32 cellular contexts compared by ENCODE assay signal in genomic region chr12:1794440-1795090, GRCh38. TPM values are rescaled to one million over a fixed set of nuclear protein-coding genes. Genes with fewer than 3 reads are reported as not detected.
DNase-seq lines count a peak whose midpoint lies in the region; ATAC-seq and TF ChIP-seq lines count a peak whose summit lies in the region.
"Had no signal": no experiment of that assay in that cellular context is flagged by ENCODE, and none has a peak within 500 bp of the region (broad histone marks: within the 10 kb centered on the region; RNA-seq: fewer than 3 reads in every experiment).

No MANE protein-coding gene starts in this region.

- H4K20me1 ChIP-seq in GM23338 (replicated peaks; ENCODE audit: insufficient read depth) = no peaks in the 10 kb centered on the region

- WGBS in spleen, 5 donors = 86 to 94% (median 89%) methylated on average over 15 of the region's 15 CpGs

- CTCF ChIA-PET in activated CD8-positive, alpha-beta memory T cell treated with anti-CD3 and anti-CD28 coated beads, Interleukin-2, amount 10 ng/mL, durations not matched to agents 7 days and 5 days (lab: Charles Lee) = interaction anchor here (0.7 to 8.2 kb wide), 8 partner anchors 17 to 242 kb away, joined by 3 to 162 read pairs (median 8); no protein-coding TSS in a partner anchor

- H3K4me1 ChIP-seq in GM23338 (ENCODE audit: insufficient read depth) (peaks cover 11% of the 10 kb centered on the region; the same call in 1 of the 2 replicates), spleen (peaks cover 10 to 57% (median 29%) of the 10 kb centered on the region in 6 donors)

- TF ChIP-seq CTCF in GM23338 (conservative IDR thresholded peaks at IDR 0.05; ENCODE audit: low read depth in 2 of 2) (no peak), spleen (IDR thresholded peaks at IDR 0.05 in 8 of 11, conservative IDR thresholded peaks at IDR 0.05 in 3 of 11) (no peak)

- H3K4me3 ChIP-seq in GM23338 (no peak overlapping the region), spleen (no peak overlapping the region)
- H3K4me3 ChIP-seq: ascending aorta, SJSA1, tibial nerve had no signal

- no peaks in the 10 kb centered on the region for H3F3A ChIP-seq in GM23338 (replicated peaks; ENCODE audit: low read depth)

- no peaks in the 10 kb centered on the region for H3K36me3 ChIP-seq in GM23338 (ENCODE audit: insufficient read depth)
- H3K36me3 ChIP-seq in spleen = no peaks in the 10 kb centered on the region
- H3K36me3 ChIP-seq: ascending aorta, BE2C, SJSA1, tibial nerve had no signal

- no peak overlapping the region for H3K27ac Mint-ChIP-seq in activated CD8-positive, alpha-beta memory T cell treated with anti-CD3 and anti-CD28 coated beads, Interleukin-2, amount 10 ng/mL, durations not matched to agents 7 days and 5 days
- H3K27ac Mint-ChIP-seq in GM23338 = no peak overlapping the region
- H3K27ac Mint-ChIP-seq: activated naive CD4-positive, alpha-beta T cell treated with anti-CD3 and anti-CD28 coated beads, Interleukin-2, amount 50 U/mL, for 24 hours; activated T-cell treated with anti-CD3 and anti-CD28 coated beads, Interleukin-2, amount 50 U/mL, for 72 hours; HFFc6; stimulated activated naive CD8-positive, alpha-beta T cell treated with anti-CD3 and anti-CD28 coated beads, Interleukin-15, amount 100 ng/mL, for 72 hours had no signal

- peak; percentile 46 for DNase-seq in activated CD8-positive, alpha-beta memory T cell treated with anti-CD3 and anti-CD28 coated beads, Interleukin-2, amount 50 U/mL, for 48 hours
- DNase-seq in activated CD8-positive, alpha-beta memory T cell treated with anti-CD3 and anti-CD28 coated beads, Interleukin-2, amount 10 ng/mL, durations not matched to agents 7 days and 5 days = no peak
- no peak for DNase-seq in GM23338 (ENCODE audit: low spot score)
- peak; percentile 54 for DNase-seq in islet precursor cell
- DNase-seq in spleen = peak; percentile 69
- no peak for DNase-seq in NCI-H526 treated with DMSO at 0.1 percent for 48 hours (lab: John Stamatoyannopoulos, UW)
- no peak for DNase-seq in NOMO-1 treated with DMSO at 0.1 percent for 48 hours (lab: John Stamatoyannopoulos, UW; ENCODE audit: unreplicated experiment)
- DNase-seq: activated CD4-positive, alpha-beta T cell treated with anti-CD3 and anti-CD28 coated beads for 48 hours; activated T-cell treated with anti-CD3 and anti-CD28 coated beads, Interleukin-2, amount 50 U/mL, for 72 hours; BE2C; central memory CD4-positive, alpha-beta T cell; COR-L47; DMS79 treated with DMSO at 0.1 percent for 48 hours; HFFc6; naive B cell; NCI-H1436 treated with DMSO at 0.1 percent for 48 hours; NCI-H510A treated with DMSO at 0.1 percent for 48 hours; NK-92 treated with Interleukin-12 subunit alpha and Interleukin-12 subunit beta, amount 100 ng/mL, for 24 hours; stimulated activated naive CD8-positive, alpha-beta T cell treated with anti-CD3 and anti-CD28 coated beads, Interleukin-15, amount 100 ng/mL, for 72 hours; T-helper 17 cell had no signal

- no peaks in the 10 kb centered on the region for H3K9me2 ChIP-seq in GM23338 (ENCODE audit: insufficient read depth)

- peaks cover 27% of the 10 kb centered on the region for H3K4me1 Mint-ChIP-seq in activated CD8-positive, alpha-beta memory T cell treated with anti-CD3 and anti-CD28 coated beads, Interleukin-2, amount 10 ng/mL, durations not matched to agents 7 days and 5 days
- peaks cover 42% of the 10 kb centered on the region for H3K4me1 Mint-ChIP-seq in GM23338

- no peaks in the 10 kb centered on the region for H3K9me3 ChIP-seq in spleen
- H3K9me3 ChIP-seq: ascending aorta, BE2C, SJSA1, tibial nerve had no signal

- H3K9me3 Mint-ChIP-seq in activated CD8-positive, alpha-beta memory T cell treated with anti-CD3 and anti-CD28 coated beads, Interleukin-2, amount 10 ng/mL, durations not matched to agents 7 days and 5 days (ENCODE audit: low read depth) = no peaks in the 10 kb centered on the region
- no peaks in the 10 kb centered on the region; the same call in 2 of the 3 replicates for H3K9me3 Mint-ChIP-seq in GM23338
- H3K9me3 Mint-ChIP-seq: activated naive CD4-positive, alpha-beta T cell treated with anti-CD3 and anti-CD28 coated beads, Interleukin-2, amount 50 U/mL, for 24 hours; activated T-cell treated with anti-CD3 and anti-CD28 coated beads, Interleukin-2, amount 50 U/mL, for 72 hours; HFFc6; naive B cell; stimulated activated naive CD8-positive, alpha-beta T cell treated with anti-CD3 and anti-CD28 coated beads, Interleukin-15, amount 100 ng/mL, for 72 hours had no signal

- H2AFZ ChIP-seq in GM23338 = no peak overlapping the region
- H2AFZ ChIP-seq: parathyroid adenoma had no signal

- TF ChIP-seq POLR2A in spleen (IDR thresholded peaks at IDR 0.05) = no peak

- no peaks in the 10 kb centered on the region for H3K79me2 ChIP-seq in GM23338 (replicated peaks; ENCODE audit: insufficient read depth)
- H3K79me2 ChIP-seq: parathyroid adenoma had no signal

- no peaks in the 10 kb centered on the region for H3K27me3 Mint-ChIP-seq in activated CD8-positive, alpha-beta memory T cell treated with anti-CD3 and anti-CD28 coated beads, Interleukin-2, amount 10 ng/mL, durations not matched to agents 7 days and 5 days
- H3K27me3 Mint-ChIP-seq in GM23338 (ENCODE audit: insufficient read depth, low read depth, poor library complexity) = peaks cover 12% of the 10 kb centered on the region
- H3K27me3 Mint-ChIP-seq: activated naive CD4-positive, alpha-beta T cell treated with anti-CD3 and anti-CD28 coated beads, Interleukin-2, amount 50 U/mL, for 24 hours; naive B cell; stimulated activated naive CD8-positive, alpha-beta T cell treated with anti-CD3 and anti-CD28 coated beads, Interleukin-15, amount 100 ng/mL, for 72 hours; T-helper 17 cell had no signal

- intact Hi-C loops in spleen (cut with DNase I; ENCODE audit: low total_unique reads) = loop anchor here (5.0 to 10.0 kb wide), 2 partner anchors 148 to 240 kb away; no protein-coding TSS in a partner anchor

- no peak overlapping the region for H3K4me2 ChIP-seq in GM23338
- H3K4me2 ChIP-seq: KMS-11 had no signal

- H3K27ac ChIP-seq in GM23338 (ENCODE audit: low read depth) (no peak overlapping the region), spleen (no peak overlapping the region)
- H3K27ac ChIP-seq: ascending aorta, KMS-11, parathyroid adenoma, SJSA1 had no signal

- H3K36me3 Mint-ChIP-seq in activated CD8-positive, alpha-beta memory T cell treated with anti-CD3 and anti-CD28 coated beads, Interleukin-2, amount 10 ng/mL, durations not matched to agents 7 days and 5 days = no peaks in the 10 kb centered on the region
- no peaks in the 10 kb centered on the region; the same call in 2 of the 3 replicates for H3K36me3 Mint-ChIP-seq in GM23338 (ENCODE audit: low read depth)
- H3K36me3 Mint-ChIP-seq: activated naive CD4-positive, alpha-beta T cell treated with anti-CD3 and anti-CD28 coated beads, Interleukin-2, amount 50 U/mL, for 24 hours; naive B cell had no signal

- H3K27me3 ChIP-seq in GM23338 (ENCODE audit: insufficient read depth) = peaks cover 5% of the 10 kb centered on the region
- no peaks in the 10 kb centered on the region for H3K27me3 ChIP-seq in spleen (replicated peaks in 1 of 7)
- H3K27me3 ChIP-seq: ascending aorta, BE2C, SJSA1, tibial nerve had no signal

- ATAC-seq in activated CD8-positive, alpha-beta memory T cell treated with anti-CD3 and anti-CD28 coated beads, Interleukin-2, amount 10 ng/mL, durations not matched to agents 7 days and 5 days = no peak
- ATAC-seq in GM23338 (no peak), HG03520 (IDR thresholded peaks at IDR 0.05; ENCODE audit: unreplicated experiment) (no peak)
- ATAC-seq: activated T-cell treated with anti-CD3 and anti-CD28 coated beads, Interleukin-2, amount 50 U/mL, for 72 hours; sciatic nerve; stimulated activated naive CD8-positive, alpha-beta T cell treated with anti-CD3 and anti-CD28 coated beads, Interleukin-15, amount 100 ng/mL, for 72 hours; T-helper 17 cell had no signal

- H3K4me3 Mint-ChIP-seq in activated CD8-positive, alpha-beta memory T cell treated with anti-CD3 and anti-CD28 coated beads, Interleukin-2, amount 10 ng/mL, durations not matched to agents 7 days and 5 days = no peak overlapping the region
- peak overlapping the region; percentile 23; the same call in 1 of the 3 replicates for H3K4me3 Mint-ChIP-seq in GM23338
- H3K4me3 Mint-ChIP-seq: activated naive CD4-positive, alpha-beta T cell treated with anti-CD3 and anti-CD28 coated beads, Interleukin-2, amount 50 U/mL, for 24 hours; HFFc6 had no signal

TF ChIP-seq in GM23338, 12 proteins besides CTCF, POLR2A, EP300 and RAD21 (continues in another document):
- no peak for TF ChIP-seq ETS1 (IDR thresholded peaks at IDR 0.05)
- no peak for TF ChIP-seq STAT1 (IDR thresholded peaks at IDR 0.05; ENCODE audit: unreplicated experiment)
- TF ChIP-seq EZH2phosphoT487 (IDR thresholded peaks at IDR 0.05; ENCODE audit: unreplicated experiment) = no peak
- TF ChIP-seq NANOG (IDR thresholded peaks at IDR 0.05; ENCODE audit: borderline replicate concordance) = no peak
- no peak for TF ChIP-seq CREB1 (CRISPR knock-in tag; IDR thresholded peaks at IDR 0.05; ENCODE audit: low read depth)

RNA-seq across cellular contexts. Expression of gene LRTM2, which starts 25.8 kb away (rescaled TPM):
- total RNA-seq in activated CD8-positive, alpha-beta memory T cell treated with anti-CD3 and anti-CD28 coated beads, Interleukin-2, amount 10 ng/mL, durations not matched to agents 7 days and 5 days = not detected
- total RNA-seq in GM23338 (2014; rRNA removed; shearing (Covaris generic)) = 0.12 TPM in 1 of 2 replicates, not detected in the other
- polyA plus RNA-seq in GM23338 (2016; fragmentation: Nextera tagmentation; extraction: Ambion mirVana) = 0.08 TPM in 1 of 2 replicates, not detected in the other
- total RNA-seq in spleen = under 1 TPM in 1 of 7 donors, not detected in 6; 0.12 TPM
- polyA plus RNA-seq in spleen = not detected
- total RNA-seq: A172, ascending aorta, epithelial cell of proximal tubule, fibroblast of villous mesenchyme, HFFc6, HT1080, sciatic nerve, SJSA1, T-helper 17 cell, tibial nerve had no signal

Comparison
In these comparisons a context has a peak if more than half of its experiments do, and no peak if none do; other contexts are left out.
1. DNase-seq: peak in activated CD8-positive, alpha-beta memory T cell treated with anti-CD3 and anti-CD28 coated beads, Interleukin-2, amount 50 U/mL, for 48 hours (single experiment), islet precursor cell (single experiment) and spleen (single experiment); none in activated CD8-positive, alpha-beta memory T cell treated with anti-CD3 and anti-CD28 coated beads, Interleukin-2, amount 10 ng/mL, durations not matched to agents 7 days and 5 days (single experiment), GM23338 (single experiment), NCI-H526 treated with DMSO at 0.1 percent for 48 hours (single experiment) and NOMO-1 treated with DMSO at 0.1 percent for 48 hours (single experiment).